In the genomic region with DNA sequence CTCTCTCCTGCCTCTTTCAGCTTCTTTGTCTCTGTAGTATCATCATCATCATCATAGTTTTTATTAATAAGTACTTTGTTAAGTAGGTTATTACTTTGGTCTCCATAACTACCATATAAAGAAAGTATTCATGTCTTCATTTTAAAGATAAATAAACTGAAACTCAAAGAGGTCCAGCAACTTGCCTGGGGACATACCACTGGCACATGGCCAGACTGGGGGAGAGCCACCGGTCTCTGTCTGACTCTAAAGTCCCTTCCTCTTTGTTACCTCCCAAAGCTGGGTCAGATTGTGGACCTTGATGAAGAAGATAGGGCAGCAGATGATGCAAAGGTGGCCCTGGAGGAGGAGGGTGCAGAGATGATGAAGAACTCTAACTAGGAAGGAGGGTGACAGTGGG, we compare ENCODE assay signal across 26 cellular contexts. TPM values are rescaled to one million over a fixed set of nuclear protein-coding genes. Genes with fewer than 3 reads are reported as not detected.
"Had no signal": no experiment of that assay in that cellular context is flagged by ENCODE, and none has a peak within 500 bp of the region (broad histone marks: within the 10 kb centered on the region; RNA-seq: fewer than 3 reads in every experiment).

No MANE protein-coding gene starts in this region.

- H3K9me3 ChIP-seq: adrenal gland, ascending aorta, esophagus muscularis mucosa, gastrocnemius medialis, testis, upper lobe of right lung had no signal

- H3K4me1 Mint-ChIP-seq: activated T-helper 17 cell treated with anti-CD3 and anti-CD28 coated beads, Interleukin-2, amount 50 U/mL, for 72 hours; stimulated activated naive B cell treated with anti-CD40 and anti-IgM and Interleukin-4, amounts not matched to agents 10 μg/mL and 1 μg/mL and 100 μg/mL, for 72 hours had no signal

- H3K4me3 ChIP-seq: adrenal gland, ascending aorta, dorsolateral prefrontal cortex, esophagus muscularis mucosa, gastrocnemius medialis, testis, upper lobe of right lung had no signal

- H3K4me1 ChIP-seq: adrenal gland had no signal

- H3K27ac ChIP-seq: adrenal gland, esophagus muscularis mucosa, gastrocnemius medialis, upper lobe of right lung had no signal

- H3K36me3 Mint-ChIP-seq: activated naive CD8-positive, alpha-beta T cell; stimulated activated naive B cell treated with anti-CD40 and anti-IgM and Interleukin-4, amounts not matched to agents 10 μg/mL and 1 μg/mL and 100 μg/mL, for 72 hours had no signal

- H3K4me3 Mint-ChIP-seq: activated naive CD8-positive, alpha-beta T cell; activated T-cell treated with anti-CD3 and anti-CD28 coated beads, Interleukin-2, amount 50 U/mL, for 24 hours; activated T-helper 17 cell treated with anti-CD3 and anti-CD28 coated beads, Interleukin-2, amount 50 U/mL, for 72 hours; effector memory CD8-positive, alpha-beta T cell; nephron progenitor cell; stimulated activated naive B cell treated with anti-CD40 and anti-IgM and Interleukin-4, amounts not matched to agents 10 μg/mL and 1 μg/mL and 100 μg/mL, for 72 hours had no signal

- DNase-seq: activated CD4-positive, alpha-beta T cell treated with anti-CD3 and anti-CD28 coated beads for 1 hour; activated naive CD4-positive, alpha-beta T cell; activated T-cell treated with anti-CD3 and anti-CD28 coated beads, Interleukin-2, amount 50 U/mL, for 24 hours; central memory CD4-positive, alpha-beta T cell; dorsolateral prefrontal cortex; effector memory CD8-positive, alpha-beta T cell; gastrocnemius medialis; left cardiac atrium; occipital lobe; small intestine; stimulated activated CD8-positive, alpha-beta memory T cell treated with anti-CD3 and anti-CD28 coated beads, Interleukin-4, amount 100 ng/mL, for 48 hours; stimulated activated naive B cell treated with anti-CD40 and anti-IgM and Interleukin-4, amounts not matched to agents 10 μg/mL and 1 μg/mL and 100 μg/mL, for 72 hours; T-helper 9 cell; testis; upper lobe of right lung had no signal

- H3K27ac Mint-ChIP-seq: activated naive CD8-positive, alpha-beta T cell; activated T-cell treated with anti-CD3 and anti-CD28 coated beads, Interleukin-2, amount 50 U/mL, for 24 hours; activated T-helper 17 cell treated with anti-CD3 and anti-CD28 coated beads, Interleukin-2, amount 50 U/mL, for 72 hours; effector memory CD8-positive, alpha-beta T cell; stimulated activated naive B cell treated with anti-CD40 and anti-IgM and Interleukin-4, amounts not matched to agents 10 μg/mL and 1 μg/mL and 100 μg/mL, for 72 hours had no signal

- H3K27me3 ChIP-seq: adrenal gland, ascending aorta, dorsolateral prefrontal cortex, gastrocnemius medialis, testis, upper lobe of right lung had no signal

- H3K36me3 ChIP-seq: adrenal gland, ascending aorta, esophagus muscularis mucosa, gastrocnemius medialis, upper lobe of right lung had no signal

- H3K9me3 Mint-ChIP-seq: activated T-cell treated with anti-CD3 and anti-CD28 coated beads, Interleukin-2, amount 50 U/mL, for 24 hours; activated T-helper 17 cell treated with anti-CD3 and anti-CD28 coated beads, Interleukin-2, amount 50 U/mL, for 72 hours; effector memory CD8-positive, alpha-beta T cell; nephron progenitor cell; stimulated activated naive B cell treated with anti-CD40 and anti-IgM and Interleukin-4, amounts not matched to agents 10 μg/mL and 1 μg/mL and 100 μg/mL, for 72 hours had no signal

RNA-seq across cellular contexts. Expression of a gene that starts 8.5 kb away (rescaled TPM):
- total RNA-seq: activated T-helper 17 cell treated with anti-CD3 and anti-CD28 coated beads, Interleukin-2, amount 50 U/mL, for 72 hours; ascending aorta; endothelial cell of umbilical vein; left cardiac atrium; lower leg skin; mononuclear cell; occipital lobe; sciatic nerve; T-helper 1 cell treated with Interleukin-12 subunit alpha and Interleukin-12 subunit beta and Interleukin-4 antibody, amounts not matched to agents 30 ng/mL and 1 ng/mL, for 36 hours; upper lobe of right lung had no signal
- polyA plus RNA-seq: endothelial cell of umbilical vein had no signal

RNA-seq across cellular contexts. Expression of a gene that starts 14.8 kb away (rescaled TPM):
- total RNA-seq: activated T-helper 17 cell treated with anti-CD3 and anti-CD28 coated beads, Interleukin-2, amount 50 U/mL, for 72 hours; adrenal gland; ascending aorta; endothelial cell of umbilical vein; esophagus muscularis mucosa; left cardiac atrium; sciatic nerve; T-helper 1 cell treated with Interleukin-12 subunit alpha and Interleukin-12 subunit beta and Interleukin-4 antibody, amounts not matched to agents 30 ng/mL and 1 ng/mL, for 36 hours; upper lobe of right lung had no signal
- polyA plus RNA-seq: adrenal gland, endothelial cell of umbilical vein had no signal
